8 cellular contexts compared by ENCODE assay signal in genomic region chr17:48101012-48101720, GRCh38. TPM values are rescaled to one million over a fixed set of nuclear protein-coding genes. Genes with fewer than 3 reads are reported as not detected.
A peak's percentile ranks its signal among the peaks of the same experiment; 100 is the strongest.
DNase-seq lines count a peak whose midpoint lies in the region; ATAC-seq lines count a peak whose summit lies in the region.

Gene CBX1 (minus strand): TSS chr17:48101478. CDS start chr17:48077004, 24,474 bp downstream.

- CTCF ChIA-PET in activated CD4-positive, alpha-beta T cell treated with anti-CD3 and anti-CD28 coated beads, Interleukin-2, amount 10 ng/mL, durations not matched to agents 7 days and 5 days (lab: Charles Lee), result interaction anchor here (0.8 to 1.1 kb wide), 5 partner anchors 14 to 535 kb away, joined by 3 to 4 read pairs (median 3); no protein-coding TSS in a partner anchor

- POLR2A ChIA-PET in activated CD4-positive, alpha-beta T cell treated with anti-CD3 and anti-CD28 coated beads, Interleukin-2, amount 10 ng/mL, durations not matched to agents 7 days and 5 days (lab: Charles Lee), result no interaction called here

- H3K36me3 Mint-ChIP-seq in activated CD4-positive, alpha-beta T cell treated with anti-CD3 and anti-CD28 coated beads, Interleukin-2, amount 10 ng/mL, durations not matched to agents 7 days and 5 days (ENCODE audit: low read depth), result peaks cover 16% of the 10 kb centered on the region

- peak; percentile 57 to 96 (median 90) for DNase-seq in C1 segment of cervical spinal cord (lab: John Stamatoyannopoulos, UW)
- peak; percentile 99 for DNase-seq in NCI-H69 (lab: John Stamatoyannopoulos, UW)
- DNase-seq in activated CD4-positive, alpha-beta T cell treated with anti-CD3 and anti-CD28 coated beads, Interleukin-2, amount 10 ng/mL, durations not matched to agents 7 days and 5 days, result peak; percentile 94
- DNase-seq in cortex of kidney (lab: John Stamatoyannopoulos, UW), result peak; percentile 21
- DNase-seq in left kidney (ENCODE audit: low read depth, low spot score), result peak; percentile 99
- peak; percentile 95 for DNase-seq in stimulated activated CD4-positive, alpha-beta T cell treated with anti-CD3 and anti-CD28 coated beads, Interleukin-1b, Interleukin-23, amount 100 ng/mL, for 48 hours

- peak within 1 kb of the TSS; percentile 95 for H3K27ac Mint-ChIP-seq in activated CD4-positive, alpha-beta T cell treated with anti-CD3 and anti-CD28 coated beads, Interleukin-2, amount 10 ng/mL, durations not matched to agents 7 days and 5 days

- peak within 1 kb of the TSS; percentile 96 for H3K4me3 Mint-ChIP-seq in activated CD4-positive, alpha-beta T cell treated with anti-CD3 and anti-CD28 coated beads, Interleukin-2, amount 10 ng/mL, durations not matched to agents 7 days and 5 days

- H3K4me1 Mint-ChIP-seq in activated CD4-positive, alpha-beta T cell treated with anti-CD3 and anti-CD28 coated beads, Interleukin-2, amount 10 ng/mL, durations not matched to agents 7 days and 5 days, result peaks cover 61% of the 10 kb centered on the region

- ATAC-seq in GM19351 (IDR thresholded peaks at IDR 0.05; ENCODE audit: unreplicated experiment) (peak; percentile 87), HG03520 (IDR thresholded peaks at IDR 0.05; ENCODE audit: unreplicated experiment) (peak; percentile 80)

- no peaks in the 10 kb centered on the region for H3K27me3 Mint-ChIP-seq in activated CD4-positive, alpha-beta T cell treated with anti-CD3 and anti-CD28 coated beads, Interleukin-2, amount 10 ng/mL, durations not matched to agents 7 days and 5 days

- peaks cover 12% of the 10 kb centered on the region for H3K9me3 Mint-ChIP-seq in activated CD4-positive, alpha-beta T cell treated with anti-CD3 and anti-CD28 coated beads, Interleukin-2, amount 10 ng/mL, durations not matched to agents 7 days and 5 days

RNA-seq across cellular contexts. Expression of gene CBX1, which starts in this region (rescaled TPM):
- total RNA-seq in activated CD4-positive, alpha-beta T cell treated with anti-CD3 and anti-CD28 coated beads, Interleukin-2, amount 10 ng/mL, durations not matched to agents 7 days and 5 days, result 10 to 100 TPM; 63.6 to 64.8 TPM

Comparison
In these comparisons a context has a peak if more than half of its experiments do, and no peak if none do; other contexts are left out.
1. Peak in every context shown above with its lines: DNase-seq and ATAC-seq.
2. DNase-seq: peak in every context shown above with its lines; median percentile 99 in NCI-H69; 99 in left kidney; 95 in stimulated activated CD4-positive, alpha-beta T cell treated with anti-CD3 and anti-CD28 coated beads, Interleukin-1b, Interleukin-23, amount 100 ng/mL, for 48 hours; 94 in activated CD4-positive, alpha-beta T cell treated with anti-CD3 and anti-CD28 coated beads, Interleukin-2, amount 10 ng/mL, durations not matched to agents 7 days and 5 days; 90 in C1 segment of cervical spinal cord; 21 in cortex of kidney.